Comparison of ENCODE assay signal across 8 cellular contexts in the genomic region with DNA sequence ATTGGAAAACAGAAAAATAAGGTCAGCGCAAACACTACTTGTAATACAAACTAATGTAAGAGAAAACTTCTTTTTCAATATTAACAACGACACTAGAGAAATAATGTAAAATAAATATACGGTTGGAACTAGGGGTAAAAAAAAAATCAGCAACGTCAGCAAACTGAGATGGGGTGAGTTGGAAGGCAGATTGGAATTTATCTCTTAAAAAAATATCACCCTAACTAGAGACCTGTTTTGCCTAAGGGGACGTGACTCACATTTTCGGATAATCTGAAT. TPM values are rescaled to one million over a fixed set of nuclear protein-coding genes. Genes with fewer than 3 reads are reported as not detected.
DNase-seq lines count a peak whose midpoint lies in the region; ATAC-seq and TF ChIP-seq lines count a peak whose summit lies in the region.

No MANE protein-coding gene starts in this region.

- intact Hi-C loops in psoas muscle (cut with DNase I): no loop called here

- H3K36me3 ChIP-seq in SU-DHL-6 (ENCODE audit: low read length) (no peaks in the 10 kb centered on the region), psoas muscle (ENCODE audit: insufficient read depth in 1 of 2, low read depth in 1 of 2) (no peaks in the 10 kb centered on the region)

- TF ChIP-seq CTCF in SU-DHL-6 (IDR thresholded peaks at IDR 0.05; ENCODE audit: insufficient read depth, low read length, poor library complexity, severe bottlenecking) (no peak), fibroblast of mammary gland (conservative IDR thresholded peaks at IDR 0.05; ENCODE audit: control insufficient read depth, insufficient read depth, low read depth, low read length) (no peak), psoas muscle (IDR thresholded peaks at IDR 0.05) (no peak)

- 1 to 2% (median 1%) methylated on average over 6 of the region's 6 CpGs for WGBS in psoas muscle, 3 donors

- no peak overlapping the region for H3K4me3 ChIP-seq in SU-DHL-6 (ENCODE audit: insufficient read depth, low read length, poor library complexity, severe bottlenecking)
- H3K4me3 ChIP-seq in fibroblast of mammary gland (ENCODE audit: control insufficient read depth, low read depth, low read length): peak overlapping the region; percentile 87
- peak overlapping the region; percentile 93 for H3K4me3 ChIP-seq in psoas muscle

- peak overlapping the region; percentile 43 for H3K4me2 ChIP-seq in SU-DHL-6 (ENCODE audit: low read depth, low read length, poor library complexity, severe bottlenecking)

- H3K9me2 ChIP-seq in SU-DHL-6 (replicated peaks; ENCODE audit: insufficient read depth, low read length): no peaks in the 10 kb centered on the region

- no peaks in the 10 kb centered on the region for H3K79me2 ChIP-seq in SU-DHL-6 (ENCODE audit: insufficient read depth, low read length)

- no peak for DNase-seq in fibroblast of mammary gland (ENCODE audit: low read depth)
- no peak for DNase-seq in psoas muscle
- DNase-seq in NCI-H748 (lab: John Stamatoyannopoulos, UW; ENCODE audit: unreplicated experiment): no peak
- no peak for DNase-seq in effector CD4-positive, alpha-beta T cell
- no peak for DNase-seq in NCI-H345 (lab: John Stamatoyannopoulos, UW)

- H3K9me3 ChIP-seq in SU-DHL-6 (ENCODE audit: insufficient read depth, low read length): no peaks in the 10 kb centered on the region
- H3K9me3 ChIP-seq in psoas muscle: no peaks in the 10 kb centered on the region

- H3K27ac ChIP-seq in SU-DHL-6 (ENCODE audit: low read depth, low read length) (no peak overlapping the region), psoas muscle (peak overlapping the region; percentile 86)

- no peak overlapping the region for H2AFZ ChIP-seq in SU-DHL-6 (ENCODE audit: low read depth, low read length, severe bottlenecking)

- H4K20me1 ChIP-seq in SU-DHL-6 (ENCODE audit: low read depth, low read length): no peaks in the 10 kb centered on the region

- ATAC-seq in GM18517 (IDR thresholded peaks at IDR 0.05; ENCODE audit: unreplicated experiment) (peak; percentile 6), psoas muscle (no peak), GM19023 (IDR thresholded peaks at IDR 0.05; ENCODE audit: unreplicated experiment) (no peak)

- H3K27me3 ChIP-seq in SU-DHL-6 (ENCODE audit: low read length) (no peaks in the 10 kb centered on the region), psoas muscle (ENCODE audit: insufficient read depth in 3 of 3, low read length in 2 of 3) (no peaks in the 10 kb centered on the region)

- H3K4me1 ChIP-seq in psoas muscle: peaks cover 8% of the 10 kb centered on the region

- no peak overlapping the region for H3K9ac ChIP-seq in SU-DHL-6 (ENCODE audit: low read length)

- no peaks in the 10 kb centered on the region for H3F3A ChIP-seq in SU-DHL-6 (ENCODE audit: insufficient read depth)

RNA-seq across cellular contexts. Expression of gene UTRN, which starts 0.7 kb away (rescaled TPM):
- 10 to 100 TPM; 29.1 to 64.9 (median 43.7) TPM for total RNA-seq in psoas muscle
- polyA plus RNA-seq in psoas muscle: 10 to 100 TPM in 1 of 3 donors, 1 to 10 TPM in 2; 6.0 to 10.8 (median 8.6) TPM
